ENCODE assay signal across 8 cellular contexts in genomic region chr3:46866720-46867549, GRCh38. TPM values are rescaled to one million over a fixed set of nuclear protein-coding genes. Genes with fewer than 3 reads are reported as not detected.
DNase-seq lines count a peak whose midpoint lies in the region; ATAC-seq and TF ChIP-seq lines count a peak whose summit lies in the region.

No MANE protein-coding gene starts in this region.

- H3K36me3 ChIP-seq in GM06990 (ENCODE audit: control insufficient read depth, insufficient read depth, low read length) (no peaks in the 10 kb centered on the region), MG63 (no peaks in the 10 kb centered on the region)

- peak overlapping the region; percentile 82 to 83 for H3K27ac ChIP-seq in coronary artery

- H3K9me3 ChIP-seq in MG63: no peaks in the 10 kb centered on the region

- ATAC-seq in GM21515 (IDR thresholded peaks at IDR 0.05; ENCODE audit: unreplicated experiment): no peak
- ATAC-seq in HG03378 (IDR thresholded peaks at IDR 0.05; ENCODE audit: unreplicated experiment): no peak

- H3K4me3 ChIP-seq in GM06990 (replicated peaks; ENCODE audit: low read depth, low read length): no peak overlapping the region
- no peak overlapping the region for H3K4me3 ChIP-seq in MG63
- peak overlapping the region; percentile 43 for H3K4me3 ChIP-seq in coronary artery

- DNase-seq in GM06990 (ENCODE audit: extremely low read depth, insufficient read length) (no peak), MG63 (peak; percentile 40), coronary artery (ENCODE audit: low spot score) (no peak), lung microvascular endothelial cell (ENCODE audit: low read depth in 2 of 2) (peak; percentile 44 to 63)
- DNase-seq in activated CD4-positive, alpha-beta T cell treated with anti-CD3 and anti-CD28 coated beads, Interleukin-2, amount 50 U/mL, for 4 hours: peak; percentile 82 to 86
- DNase-seq in stimulated activated CD8-positive, alpha-beta memory T cell treated with anti-CD3 and anti-CD28 coated beads, Interleukin-15, amount 100 ng/mL, for 24 hours (ENCODE audit: low read depth): peak; percentile 90

- TF ChIP-seq CTCF in GM06990 (IDR thresholded peaks at IDR 0.05; ENCODE audit: insufficient read depth, low read length, poor library complexity, severe bottlenecking) (peak; percentile 93), coronary artery (IDR thresholded peaks at IDR 0.05) (peak; percentile 97)

- H3K27me3 ChIP-seq in GM06990 (replicated peaks; ENCODE audit: control insufficient read depth, insufficient read depth, low read length) (peaks cover 2% of the 10 kb centered on the region), MG63 (no peaks in the 10 kb centered on the region)

RNA-seq across cellular contexts. Expression of gene MYL3, which starts 3.7 kb away (rescaled TPM):
- total RNA-seq in MG63 (2014; rRNA removed; shearing (Covaris generic); ENCODE audit: low replicate concordance): not detected in 2 replicates
- total RNA-seq in lung microvascular endothelial cell: not detected in 2 replicates

RNA-seq across cellular contexts. Expression of gene PTH1R, which starts 10.6 kb away (rescaled TPM):
- total RNA-seq in MG63 (2014; rRNA removed; shearing (Covaris generic); ENCODE audit: low replicate concordance): not detected in 2 replicates
- total RNA-seq in lung microvascular endothelial cell: under 0.01 TPM in 1 of 2 replicates, not detected in the other

Comparison
In these comparisons a context has a peak if more than half of its experiments do, and no peak if none do; other contexts are left out.
1. DNase-seq: peak in MG63 (single experiment), activated CD4-positive, alpha-beta T cell treated with anti-CD3 and anti-CD28 coated beads, Interleukin-2, amount 50 U/mL, for 4 hours (2 of 2), lung microvascular endothelial cell (2 of 2) and stimulated activated CD8-positive, alpha-beta memory T cell treated with anti-CD3 and anti-CD28 coated beads, Interleukin-15, amount 100 ng/mL, for 24 hours (single experiment); none in GM06990 (single experiment) and coronary artery (single experiment).